ENCODE assay signal across 1 cellular context in genomic region chr20:59032713-59033059, GRCh38.
A peak's percentile ranks its signal among the peaks of the same experiment; 100 is the strongest.
TF ChIP-seq lines count a peak whose summit lies in the region.

No MANE protein-coding gene starts in this region.

TF ChIP-seq in K562, 482 proteins besides CTCF, POLR2A, EP300 and RAD21 (continued from another document and continues in another):
- TF ChIP-seq TFE3 (CRISPR knock-in tag; IDR thresholded peaks at IDR 0.05) (no peak), CCAR2 (IDR thresholded peaks at IDR 0.05; ENCODE audit: low read depth, low read length) (no peak), RCOR1 (IDR thresholded peaks at IDR 0.05; ENCODE audit: borderline replicate concordance in 1 of 2, low read depth in 2 of 2, low read length in 2 of 2) (peak; percentile 85 to 88), ZNF507 (tag; conservative IDR thresholded peaks at IDR 0.05) (no peak), DLX4 (CRISPR knock-in tag; IDR thresholded peaks at IDR 0.05) (no peak), EP400 (IDR thresholded peaks at IDR 0.05) (no peak; the same call in 1 of the 2 replicates), NCOR1 (IDR thresholded peaks at IDR 0.05) (no peak), RBM34 (IDR thresholded peaks at IDR 0.05; ENCODE audit: borderline replicate concordance, insufficient read depth, low read length) (no peak), GTF2A2 (tag; IDR thresholded peaks at IDR 0.05) (no peak), MEF2D (tag; conservative IDR thresholded peaks at IDR 0.05; ENCODE audit: low read depth) (no peak), HDAC2 (IDR thresholded peaks at IDR 0.05) (peak; percentile 84; the same call in 1 of the 2 replicates), MCM3 (IDR thresholded peaks at IDR 0.05) (no peak), ARHGAP35 (IDR thresholded peaks at IDR 0.05; ENCODE audit: partially characterized antibody) (no peak), ZBTB34 (CRISPR knock-in tag; IDR thresholded peaks at IDR 0.05) (no peak), ZNF445 (CRISPR knock-in tag; IDR thresholded peaks at IDR 0.05; ENCODE audit: low read depth) (no peak), CREB3 (tag; conservative IDR thresholded peaks at IDR 0.05; ENCODE audit: low read depth) (no peak), ZNF584 (CRISPR knock-in tag; IDR thresholded peaks at IDR 0.05; ENCODE audit: low read depth) (no peak), ILK (tag; IDR thresholded peaks at IDR 0.05; ENCODE audit: borderline replicate concordance, low read depth) (no peak), CCNT2 (IDR thresholded peaks at IDR 0.05; ENCODE audit: borderline replicate concordance, extremely low read depth, insufficient read length, low read depth, low read length) (no peak), CEBPG (CRISPR knock-in tag; IDR thresholded peaks at IDR 0.05) (no peak), CEBPG (tag; conservative IDR thresholded peaks at IDR 0.05 in 1 of 2, IDR thresholded peaks at IDR 0.05 in 1 of 2) (no peak), ZNF165 (CRISPR knock-in tag; IDR thresholded peaks at IDR 0.05; ENCODE audit: borderline replicate concordance) (no peak), SETDB1 (IDR thresholded peaks at IDR 0.05; ENCODE audit: low read length) (no peak)
- TF ChIP-seq, protein P1, sequence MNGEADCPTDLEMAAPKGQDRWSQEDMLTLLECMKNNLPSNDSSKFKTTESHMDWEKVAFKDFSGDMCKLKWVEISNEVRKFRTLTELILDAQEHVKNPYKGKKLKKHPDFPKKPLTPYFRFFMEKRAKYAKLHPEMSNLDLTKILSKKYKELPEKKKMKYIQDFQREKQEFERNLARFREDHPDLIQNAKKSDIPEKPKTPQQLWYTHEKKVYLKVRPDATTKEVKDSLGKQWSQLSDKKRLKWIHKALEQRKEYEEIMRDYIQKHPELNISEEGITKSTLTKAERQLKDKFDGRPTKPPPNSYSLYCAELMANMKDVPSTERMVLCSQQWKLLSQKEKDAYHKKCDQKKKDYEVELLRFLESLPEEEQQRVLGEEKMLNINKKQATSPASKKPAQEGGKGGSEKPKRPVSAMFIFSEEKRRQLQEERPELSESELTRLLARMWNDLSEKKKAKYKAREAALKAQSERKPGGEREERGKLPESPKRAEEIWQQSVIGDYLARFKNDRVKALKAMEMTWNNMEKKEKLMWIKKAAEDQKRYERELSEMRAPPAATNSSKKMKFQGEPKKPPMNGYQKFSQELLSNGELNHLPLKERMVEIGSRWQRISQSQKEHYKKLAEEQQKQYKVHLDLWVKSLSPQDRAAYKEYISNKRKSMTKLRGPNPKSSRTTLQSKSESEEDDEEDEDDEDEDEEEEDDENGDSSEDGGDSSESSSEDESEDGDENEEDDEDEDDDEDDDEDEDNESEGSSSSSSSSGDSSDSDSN (IDR thresholded peaks at IDR 0.05; ENCODE audit: borderline replicate concordance in 1 of 2, low read depth in 2 of 2, low read length in 2 of 2): no peak
- TF ChIP-seq, protein P2, sequence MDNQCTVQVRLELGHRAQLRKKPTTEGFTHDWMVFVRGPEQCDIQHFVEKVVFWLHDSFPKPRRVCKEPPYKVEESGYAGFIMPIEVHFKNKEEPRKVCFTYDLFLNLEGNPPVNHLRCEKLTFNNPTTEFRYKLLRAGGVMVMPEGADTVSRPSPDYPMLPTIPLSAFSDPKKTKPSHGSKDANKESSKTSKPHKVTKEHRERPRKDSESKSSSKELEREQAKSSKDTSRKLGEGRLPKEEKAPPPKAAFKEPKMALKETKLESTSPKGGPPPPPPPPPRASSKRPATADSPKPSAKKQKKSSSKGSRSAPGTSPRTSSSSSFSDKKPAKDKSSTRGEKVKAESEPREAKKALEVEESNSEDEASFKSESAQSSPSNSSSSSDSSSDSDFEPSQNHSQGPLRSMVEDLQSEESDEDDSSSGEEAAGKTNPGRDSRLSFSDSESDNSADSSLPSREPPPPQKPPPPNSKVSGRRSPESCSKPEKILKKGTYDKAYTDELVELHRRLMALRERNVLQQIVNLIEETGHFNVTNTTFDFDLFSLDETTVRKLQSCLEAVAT (IDR thresholded peaks at IDR 0.05): no peak
- TF ChIP-seq, protein P3, sequence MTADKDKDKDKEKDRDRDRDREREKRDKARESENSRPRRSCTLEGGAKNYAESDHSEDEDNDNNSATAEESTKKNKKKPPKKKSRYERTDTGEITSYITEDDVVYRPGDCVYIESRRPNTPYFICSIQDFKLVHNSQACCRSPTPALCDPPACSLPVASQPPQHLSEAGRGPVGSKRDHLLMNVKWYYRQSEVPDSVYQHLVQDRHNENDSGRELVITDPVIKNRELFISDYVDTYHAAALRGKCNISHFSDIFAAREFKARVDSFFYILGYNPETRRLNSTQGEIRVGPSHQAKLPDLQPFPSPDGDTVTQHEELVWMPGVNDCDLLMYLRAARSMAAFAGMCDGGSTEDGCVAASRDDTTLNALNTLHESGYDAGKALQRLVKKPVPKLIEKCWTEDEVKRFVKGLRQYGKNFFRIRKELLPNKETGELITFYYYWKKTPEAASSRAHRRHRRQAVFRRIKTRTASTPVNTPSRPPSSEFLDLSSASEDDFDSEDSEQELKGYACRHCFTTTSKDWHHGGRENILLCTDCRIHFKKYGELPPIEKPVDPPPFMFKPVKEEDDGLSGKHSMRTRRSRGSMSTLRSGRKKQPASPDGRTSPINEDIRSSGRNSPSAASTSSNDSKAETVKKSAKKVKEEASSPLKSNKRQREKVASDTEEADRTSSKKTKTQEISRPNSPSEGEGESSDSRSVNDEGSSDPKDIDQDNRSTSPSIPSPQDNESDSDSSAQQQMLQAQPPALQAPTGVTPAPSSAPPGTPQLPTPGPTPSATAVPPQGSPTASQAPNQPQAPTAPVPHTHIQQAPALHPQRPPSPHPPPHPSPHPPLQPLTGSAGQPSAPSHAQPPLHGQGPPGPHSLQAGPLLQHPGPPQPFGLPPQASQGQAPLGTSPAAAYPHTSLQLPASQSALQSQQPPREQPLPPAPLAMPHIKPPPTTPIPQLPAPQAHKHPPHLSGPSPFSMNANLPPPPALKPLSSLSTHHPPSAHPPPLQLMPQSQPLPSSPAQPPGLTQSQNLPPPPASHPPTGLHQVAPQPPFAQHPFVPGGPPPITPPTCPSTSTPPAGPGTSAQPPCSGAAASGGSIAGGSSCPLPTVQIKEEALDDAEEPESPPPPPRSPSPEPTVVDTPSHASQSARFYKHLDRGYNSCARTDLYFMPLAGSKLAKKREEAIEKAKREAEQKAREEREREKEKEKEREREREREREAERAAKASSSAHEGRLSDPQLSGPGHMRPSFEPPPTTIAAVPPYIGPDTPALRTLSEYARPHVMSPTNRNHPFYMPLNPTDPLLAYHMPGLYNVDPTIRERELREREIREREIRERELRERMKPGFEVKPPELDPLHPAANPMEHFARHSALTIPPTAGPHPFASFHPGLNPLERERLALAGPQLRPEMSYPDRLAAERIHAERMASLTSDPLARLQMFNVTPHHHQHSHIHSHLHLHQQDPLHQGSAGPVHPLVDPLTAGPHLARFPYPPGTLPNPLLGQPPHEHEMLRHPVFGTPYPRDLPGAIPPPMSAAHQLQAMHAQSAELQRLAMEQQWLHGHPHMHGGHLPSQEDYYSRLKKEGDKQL (CRISPR knock-in tag; IDR thresholded peaks at IDR 0.05; ENCODE audit: borderline replicate concordance): no peak
- TF ChIP-seq, protein P4, sequence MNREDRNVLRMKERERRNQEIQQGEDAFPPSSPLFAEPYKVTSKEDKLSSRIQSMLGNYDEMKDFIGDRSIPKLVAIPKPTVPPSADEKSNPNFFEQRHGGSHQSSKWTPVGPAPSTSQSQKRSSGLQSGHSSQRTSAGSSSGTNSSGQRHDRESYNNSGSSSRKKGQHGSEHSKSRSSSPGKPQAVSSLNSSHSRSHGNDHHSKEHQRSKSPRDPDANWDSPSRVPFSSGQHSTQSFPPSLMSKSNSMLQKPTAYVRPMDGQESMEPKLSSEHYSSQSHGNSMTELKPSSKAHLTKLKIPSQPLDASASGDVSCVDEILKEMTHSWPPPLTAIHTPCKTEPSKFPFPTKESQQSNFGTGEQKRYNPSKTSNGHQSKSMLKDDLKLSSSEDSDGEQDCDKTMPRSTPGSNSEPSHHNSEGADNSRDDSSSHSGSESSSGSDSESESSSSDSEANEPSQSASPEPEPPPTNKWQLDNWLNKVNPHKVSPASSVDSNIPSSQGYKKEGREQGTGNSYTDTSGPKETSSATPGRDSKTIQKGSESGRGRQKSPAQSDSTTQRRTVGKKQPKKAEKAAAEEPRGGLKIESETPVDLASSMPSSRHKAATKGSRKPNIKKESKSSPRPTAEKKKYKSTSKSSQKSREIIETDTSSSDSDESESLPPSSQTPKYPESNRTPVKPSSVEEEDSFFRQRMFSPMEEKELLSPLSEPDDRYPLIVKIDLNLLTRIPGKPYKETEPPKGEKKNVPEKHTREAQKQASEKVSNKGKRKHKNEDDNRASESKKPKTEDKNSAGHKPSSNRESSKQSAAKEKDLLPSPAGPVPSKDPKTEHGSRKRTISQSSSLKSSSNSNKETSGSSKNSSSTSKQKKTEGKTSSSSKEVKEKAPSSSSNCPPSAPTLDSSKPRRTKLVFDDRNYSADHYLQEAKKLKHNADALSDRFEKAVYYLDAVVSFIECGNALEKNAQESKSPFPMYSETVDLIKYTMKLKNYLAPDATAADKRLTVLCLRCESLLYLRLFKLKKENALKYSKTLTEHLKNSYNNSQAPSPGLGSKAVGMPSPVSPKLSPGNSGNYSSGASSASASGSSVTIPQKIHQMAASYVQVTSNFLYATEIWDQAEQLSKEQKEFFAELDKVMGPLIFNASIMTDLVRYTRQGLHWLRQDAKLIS (CRISPR knock-in tag; IDR thresholded peaks at IDR 0.05): no peak
- TF ChIP-seq, protein P5, sequence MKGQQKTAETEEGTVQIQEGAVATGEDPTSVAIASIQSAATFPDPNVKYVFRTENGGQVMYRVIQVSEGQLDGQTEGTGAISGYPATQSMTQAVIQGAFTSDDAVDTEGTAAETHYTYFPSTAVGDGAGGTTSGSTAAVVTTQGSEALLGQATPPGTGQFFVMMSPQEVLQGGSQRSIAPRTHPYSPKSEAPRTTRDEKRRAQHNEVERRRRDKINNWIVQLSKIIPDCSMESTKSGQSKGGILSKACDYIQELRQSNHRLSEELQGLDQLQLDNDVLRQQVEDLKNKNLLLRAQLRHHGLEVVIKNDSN (CRISPR knock-in tag; IDR thresholded peaks at IDR 0.05): no peak
- TF ChIP-seq, protein P6, sequence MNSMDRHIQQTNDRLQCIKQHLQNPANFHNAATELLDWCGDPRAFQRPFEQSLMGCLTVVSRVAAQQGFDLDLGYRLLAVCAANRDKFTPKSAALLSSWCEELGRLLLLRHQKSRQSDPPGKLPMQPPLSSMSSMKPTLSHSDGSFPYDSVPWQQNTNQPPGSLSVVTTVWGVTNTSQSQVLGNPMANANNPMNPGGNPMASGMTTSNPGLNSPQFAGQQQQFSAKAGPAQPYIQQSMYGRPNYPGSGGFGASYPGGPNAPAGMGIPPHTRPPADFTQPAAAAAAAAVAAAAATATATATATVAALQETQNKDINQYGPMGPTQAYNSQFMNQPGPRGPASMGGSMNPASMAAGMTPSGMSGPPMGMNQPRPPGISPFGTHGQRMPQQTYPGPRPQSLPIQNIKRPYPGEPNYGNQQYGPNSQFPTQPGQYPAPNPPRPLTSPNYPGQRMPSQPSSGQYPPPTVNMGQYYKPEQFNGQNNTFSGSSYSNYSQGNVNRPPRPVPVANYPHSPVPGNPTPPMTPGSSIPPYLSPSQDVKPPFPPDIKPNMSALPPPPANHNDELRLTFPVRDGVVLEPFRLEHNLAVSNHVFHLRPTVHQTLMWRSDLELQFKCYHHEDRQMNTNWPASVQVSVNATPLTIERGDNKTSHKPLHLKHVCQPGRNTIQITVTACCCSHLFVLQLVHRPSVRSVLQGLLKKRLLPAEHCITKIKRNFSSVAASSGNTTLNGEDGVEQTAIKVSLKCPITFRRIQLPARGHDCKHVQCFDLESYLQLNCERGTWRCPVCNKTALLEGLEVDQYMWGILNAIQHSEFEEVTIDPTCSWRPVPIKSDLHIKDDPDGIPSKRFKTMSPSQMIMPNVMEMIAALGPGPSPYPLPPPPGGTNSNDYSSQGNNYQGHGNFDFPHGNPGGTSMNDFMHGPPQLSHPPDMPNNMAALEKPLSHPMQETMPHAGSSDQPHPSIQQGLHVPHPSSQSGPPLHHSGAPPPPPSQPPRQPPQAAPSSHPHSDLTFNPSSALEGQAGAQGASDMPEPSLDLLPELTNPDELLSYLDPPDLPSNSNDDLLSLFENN (IDR thresholded peaks at IDR 0.05; ENCODE audit: low read depth in 2 of 2, low read length in 2 of 2): no peak
- TF ChIP-seq, protein P7, sequence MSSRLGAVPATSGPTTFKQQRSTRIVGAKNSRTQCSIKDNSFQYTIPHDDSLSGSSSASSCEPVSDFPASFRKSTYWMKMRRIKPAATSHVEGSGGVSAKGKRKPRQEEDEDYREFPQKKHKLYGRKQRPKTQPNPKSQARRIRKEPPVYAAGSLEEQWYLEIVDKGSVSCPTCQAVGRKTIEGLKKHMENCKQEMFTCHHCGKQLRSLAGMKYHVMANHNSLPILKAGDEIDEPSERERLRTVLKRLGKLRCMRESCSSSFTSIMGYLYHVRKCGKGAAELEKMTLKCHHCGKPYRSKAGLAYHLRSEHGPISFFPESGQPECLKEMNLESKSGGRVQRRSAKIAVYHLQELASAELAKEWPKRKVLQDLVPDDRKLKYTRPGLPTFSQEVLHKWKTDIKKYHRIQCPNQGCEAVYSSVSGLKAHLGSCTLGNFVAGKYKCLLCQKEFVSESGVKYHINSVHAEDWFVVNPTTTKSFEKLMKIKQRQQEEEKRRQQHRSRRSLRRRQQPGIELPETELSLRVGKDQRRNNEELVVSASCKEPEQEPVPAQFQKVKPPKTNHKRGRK (tag; IDR thresholded peaks at IDR 0.05): no peak
